17 cellular contexts compared by ENCODE assay signal in genomic region chr16:3946604-3947180, GRCh38.
DNase-seq lines count a peak whose midpoint lies in the region; ATAC-seq and TF ChIP-seq lines count a peak whose summit lies in the region.
"Had no signal": no experiment of that assay in that cellular context is flagged by ENCODE, and none has a peak within 500 bp of the region (broad histone marks: within the 10 kb centered on the region; RNA-seq: fewer than 3 reads in every experiment).

No MANE protein-coding gene starts in this region.

- H3K4me3 ChIP-seq in ACC112 (ENCODE audit: low read depth, low read length) (no peak overlapping the region), fibroblast of lung (replicated peaks in 1 of 4; ENCODE audit: control extremely low read depth in 1 of 4, insufficient read depth in 1 of 4, low read depth in 3 of 4, low read length in 4 of 4) (no peak overlapping the region)
- H3K4me3 ChIP-seq: GM23338 had no signal

- H3K36me3 ChIP-seq in ACC112 (ENCODE audit: insufficient read depth, low read length) (no peaks in the 10 kb centered on the region), fibroblast of lung (ENCODE audit: control insufficient read depth, insufficient read depth, low read length) (peaks cover 2% of the 10 kb centered on the region)

- H3K4me1 ChIP-seq in ACC112 (ENCODE audit: control insufficient read depth, insufficient read depth, low read length, unreplicated experiment): peaks cover 38% of the 10 kb centered on the region
- peaks cover 19% of the 10 kb centered on the region for H3K4me1 ChIP-seq in fibroblast of lung (ENCODE audit: control insufficient read depth, extremely low read depth, insufficient read depth, low read length)

- H3K27ac ChIP-seq in ACC112 (ENCODE audit: low read depth, low read length) (peak overlapping the region; percentile 76; the same call in 1 of the 2 replicates), RWPE1 (peak overlapping the region; percentile 89), fibroblast of lung (ENCODE audit: insufficient read depth, low read length) (peak overlapping the region; percentile 75)

- no peak for ATAC-seq in left lobe of liver
- ATAC-seq: GM23338 had no signal

- intact Hi-C loops in posterior vena cava (cut with DNase I): no loop called here

- no peaks in the 10 kb centered on the region for H4K20me1 ChIP-seq in fibroblast of lung (ENCODE audit: control insufficient read depth, extremely low read depth, insufficient read depth, low read length)

- H3K27me3 ChIP-seq in ACC112 (ENCODE audit: insufficient read depth, low read length) (no peaks in the 10 kb centered on the region), fibroblast of lung (ENCODE audit: control insufficient read depth, insufficient read depth, low read length) (no peaks in the 10 kb centered on the region)

- no peak for DNase-seq in RWPE1 (ENCODE audit: low spot score)
- DNase-seq in fibroblast of lung (ENCODE audit: low read depth in 2 of 2): no peak
- DNase-seq in posterior vena cava (ENCODE audit: low spot score): peak; percentile 76
- DNase-seq in HCEC 1CT: no peak
- no peak for DNase-seq in DMS53 treated with DMSO at 0.1 percent for 48 hours (lab: John Stamatoyannopoulos, UW; ENCODE audit: unreplicated experiment)
- DNase-seq in left lobe of liver (ENCODE audit: low spot score): no peak
- DNase-seq in kidney tubule cell (ENCODE audit: low spot score): no peak
- DNase-seq: activated B cell treated with CpG ODN at 0.5 μM for 24 hours; activated CD4-positive, alpha-beta memory T cell treated with anti-CD3 and anti-CD28 coated beads, Interleukin-2, amount 10 ng/mL, durations not matched to agents 7 days and 5 days; activated naive CD4-positive, alpha-beta T cell treated with anti-CD3 and anti-CD28 coated beads for 36 hours; activated T-cell treated with anti-CD3 and anti-CD28 coated beads, Interleukin-2, amount 50 U/mL, for 1 hour; erythroblast; KBM-7; NCI-H1694 treated with DMSO at 0.1 percent for 48 hours; stimulated activated CD4-positive, alpha-beta T cell treated with anti-CD3 and anti-CD28 coated beads, Interleukin-12 subunit alpha, Interleukin-12 subunit beta, amount 100 ng/mL, for 4 hours had no signal

- CTCF ChIA-PET in RWPE1 (lab: Yijun Ruan, JAX): interaction anchor here (1.0 to 1.1 kb wide), 2 partner anchors 36 to 307 kb away, joined by 3 read pairs; no protein-coding TSS in a partner anchor

- no peak overlapping the region for H2AFZ ChIP-seq in ACC112 (ENCODE audit: low read length, unreplicated experiment)
- H2AFZ ChIP-seq in fibroblast of lung (ENCODE audit: low read length): no peak overlapping the region
- H2AFZ ChIP-seq: GM23338 had no signal

- no peaks in the 10 kb centered on the region for H3K9me3 ChIP-seq in fibroblast of lung (ENCODE audit: control insufficient read depth, insufficient read depth, low read depth, low read length)

- peaks cover 7% of the 10 kb centered on the region for H3K79me2 ChIP-seq in ACC112 (ENCODE audit: control insufficient read depth, insufficient read depth, low read length, unreplicated experiment)
- H3K79me2 ChIP-seq in fibroblast of lung (ENCODE audit: control insufficient read depth, insufficient read depth, low read length): no peaks in the 10 kb centered on the region

- peak overlapping the region; percentile 25 for H3K4me2 ChIP-seq in fibroblast of lung (ENCODE audit: extremely low read depth, insufficient read depth, low read length)
- H3K4me2 ChIP-seq: GM23338 had no signal

- no peak overlapping the region for H3K9ac ChIP-seq in fibroblast of lung (ENCODE audit: insufficient read depth, low read length)

- POLR2A ChIA-PET in RWPE1 (lab: Yijun Ruan, JAX; ENCODE audit: low non-redundant PET): no interaction called here

- TF ChIP-seq CTCF in RWPE1 (conservative IDR thresholded peaks at IDR 0.05; ENCODE audit: low read depth): no peak
- TF ChIP-seq CTCF in fibroblast of lung (conservative IDR thresholded peaks at IDR 0.05 in 1 of 2, IDR thresholded peaks at IDR 0.05 in 1 of 2; ENCODE audit: low read depth in 1 of 2, low read length in 2 of 2): no peak
